ENCODE assay signal across 20 cellular contexts in genomic region chr3:11768604-11769003, GRCh38.
DNase-seq lines count a peak whose midpoint lies in the region; ATAC-seq and TF ChIP-seq lines count a peak whose summit lies in the region.
"Had no signal": no experiment of that assay in that cellular context is flagged by ENCODE, and none has a peak within 500 bp of the region (broad histone marks: within the 10 kb centered on the region; RNA-seq: fewer than 3 reads in every experiment).

No MANE protein-coding gene starts in this region.

- no peak for TF ChIP-seq CTCF in Caco-2 (IDR thresholded peaks at IDR 0.05; ENCODE audit: insufficient read depth in 1 of 2, low read depth in 1 of 2, low read length in 1 of 2, severe bottlenecking in 1 of 2, unreplicated experiment in 1 of 2)
- TF ChIP-seq CTCF in neural crest cell (conservative IDR thresholded peaks at IDR 0.05): no peak

- H3K4me3 Mint-ChIP-seq in T-helper 1 cell treated with Interleukin-12 subunit alpha and Interleukin-12 subunit beta and Interleukin-4 antibody, amounts not matched to agents 30 μg/mL and 1 μg/mL, for 36 hours: no peak overlapping the region
- peak overlapping the region; percentile 34 for H3K4me3 Mint-ChIP-seq in Caco-2 (ENCODE audit: unreplicated experiment)
- no peak overlapping the region for H3K4me3 Mint-ChIP-seq in neural crest cell
- H3K4me3 Mint-ChIP-seq in activated CD8-positive, alpha-beta T cell treated with anti-CD3 and anti-CD28 coated beads, Interleukin-2, amount 10 ng/mL, durations not matched to agents 7 days and 5 days: no peak overlapping the region

- no peaks in the 10 kb centered on the region for H3K36me3 ChIP-seq in Caco-2 (ENCODE audit: control insufficient read depth, insufficient read depth, low read length)
- H3K36me3 ChIP-seq: BLaER1 treated with 17β-estradiol and CSF1 and Interleukin-3, amounts not matched to agents 10 nM and 100 nM; MG63 had no signal

- no peaks in the 10 kb centered on the region for H3K36me3 Mint-ChIP-seq in T-helper 1 cell treated with Interleukin-12 subunit alpha and Interleukin-12 subunit beta and Interleukin-4 antibody, amounts not matched to agents 30 μg/mL and 1 μg/mL, for 36 hours (ENCODE audit: low read depth)
- H3K36me3 Mint-ChIP-seq in Caco-2 (ENCODE audit: insufficient read depth, unreplicated experiment) (peaks cover 16% of the 10 kb centered on the region), neural crest cell (ENCODE audit: low read depth) (no peaks in the 10 kb centered on the region)
- peaks cover 3% of the 10 kb centered on the region for H3K36me3 Mint-ChIP-seq in activated CD8-positive, alpha-beta T cell treated with anti-CD3 and anti-CD28 coated beads, Interleukin-2, amount 10 ng/mL, durations not matched to agents 7 days and 5 days (ENCODE audit: low read depth)
- H3K36me3 Mint-ChIP-seq: CD8-positive, alpha-beta memory T cell had no signal

- H3K4me3 ChIP-seq in Caco-2 (ENCODE audit: low read depth, low read length): no peak overlapping the region
- H3K4me3 ChIP-seq: BLaER1 treated with 17β-estradiol and CSF1 and Interleukin-3, amounts not matched to agents 10 nM and 100 nM; MG63 had no signal

- CTCF ChIA-PET in Caco-2 (lab: Charles Lee): no interaction called here
- CTCF ChIA-PET in activated CD8-positive, alpha-beta T cell treated with anti-CD3 and anti-CD28 coated beads, Interleukin-2, amount 10 ng/mL, durations not matched to agents 7 days and 5 days (lab: Charles Lee): no interaction called here

- peaks cover 28% of the 10 kb centered on the region for H3K4me1 Mint-ChIP-seq in T-helper 1 cell treated with Interleukin-12 subunit alpha and Interleukin-12 subunit beta and Interleukin-4 antibody, amounts not matched to agents 30 μg/mL and 1 μg/mL, for 36 hours (ENCODE audit: low read depth)
- peaks cover 19% of the 10 kb centered on the region for H3K4me1 Mint-ChIP-seq in Caco-2 (ENCODE audit: low read depth, unreplicated experiment)
- H3K4me1 Mint-ChIP-seq in neural crest cell: peaks cover 16% of the 10 kb centered on the region
- H3K4me1 Mint-ChIP-seq in activated CD8-positive, alpha-beta T cell treated with anti-CD3 and anti-CD28 coated beads, Interleukin-2, amount 10 ng/mL, durations not matched to agents 7 days and 5 days (ENCODE audit: low read depth): peaks cover 33% of the 10 kb centered on the region

- H3K4me1 ChIP-seq in Caco-2: peaks cover 7% of the 10 kb centered on the region

- no peaks in the 10 kb centered on the region for H3K9me3 Mint-ChIP-seq in T-helper 1 cell treated with Interleukin-12 subunit alpha and Interleukin-12 subunit beta and Interleukin-4 antibody, amounts not matched to agents 30 μg/mL and 1 μg/mL, for 36 hours
- H3K9me3 Mint-ChIP-seq in Caco-2 (ENCODE audit: unreplicated experiment): no peaks in the 10 kb centered on the region
- no peaks in the 10 kb centered on the region for H3K9me3 Mint-ChIP-seq in neural crest cell
- H3K9me3 Mint-ChIP-seq in activated CD8-positive, alpha-beta T cell treated with anti-CD3 and anti-CD28 coated beads, Interleukin-2, amount 10 ng/mL, durations not matched to agents 7 days and 5 days (ENCODE audit: insufficient read depth): no peaks in the 10 kb centered on the region
- H3K9me3 Mint-ChIP-seq: CD8-positive, alpha-beta memory T cell had no signal

- DNase-seq in T-helper 1 cell (no peak), Caco-2 (no peak), amniotic epithelial cell (ENCODE audit: low read depth) (peak; percentile 9), neural crest cell (ENCODE audit: low read depth, low spot score) (no peak), mucosa of gallbladder (ENCODE audit: low spot score) (no peak), NCI-H2029 treated with DMSO at 0.1 percent for 48 hours (lab: John Stamatoyannopoulos, UW) (no peak)
- no peak for DNase-seq in activated CD8-positive, alpha-beta T cell treated with anti-CD3 and anti-CD28 coated beads, Interleukin-2, amount 10 ng/mL, durations not matched to agents 7 days and 5 days
- DNase-seq: ACHN; CD8-positive, alpha-beta memory T cell; GOT3; Kasumi-1; MG63; NCI-H1436; NCI-H187 treated with DMSO at 0.1 percent for 48 hours; NCI-H2227 treated with DMSO at 0.1 percent for 48 hours; NCI-H510A; NK-92 treated with Interleukin-12 subunit alpha and Interleukin-12 subunit beta, amount 100 ng/mL, for 24 hours had no signal

- H3K27ac Mint-ChIP-seq in T-helper 1 cell treated with Interleukin-12 subunit alpha and Interleukin-12 subunit beta and Interleukin-4 antibody, amounts not matched to agents 30 μg/mL and 1 μg/mL, for 36 hours: peak overlapping the region; percentile 63
- H3K27ac Mint-ChIP-seq in Caco-2 (ENCODE audit: unreplicated experiment) (no peak overlapping the region), neural crest cell (ENCODE audit: unreplicated experiment) (peak overlapping the region; percentile 73)
- H3K27ac Mint-ChIP-seq in activated CD8-positive, alpha-beta T cell treated with anti-CD3 and anti-CD28 coated beads, Interleukin-2, amount 10 ng/mL, durations not matched to agents 7 days and 5 days: no peak overlapping the region

- intact Hi-C loops in Caco-2 (cut with micrococcal nuclease; ENCODE audit: unreplicated experiment): no loop called here

- no peak for ATAC-seq in activated CD8-positive, alpha-beta T cell treated with anti-CD3 and anti-CD28 coated beads, Interleukin-2, amount 10 ng/mL, durations not matched to agents 7 days and 5 days
- ATAC-seq: Panc1 had no signal

- BruUV-seq in Caco-2 (replicated peaks; lab: Mats Ljungman, UMichigan): no TSS peak

- H3K27me3 ChIP-seq in Caco-2 (replicated peaks; ENCODE audit: control insufficient read depth, insufficient read depth, low read length): no peaks in the 10 kb centered on the region
- H3K27me3 ChIP-seq: BLaER1 treated with 17β-estradiol and CSF1 and Interleukin-3, amounts not matched to agents 10 nM and 100 nM; MG63 had no signal

- H3K27me3 Mint-ChIP-seq in T-helper 1 cell treated with Interleukin-12 subunit alpha and Interleukin-12 subunit beta and Interleukin-4 antibody, amounts not matched to agents 30 μg/mL and 1 μg/mL, for 36 hours (ENCODE audit: low read depth): no peaks in the 10 kb centered on the region
- H3K27me3 Mint-ChIP-seq in Caco-2 (ENCODE audit: insufficient read depth, unreplicated experiment): no peaks in the 10 kb centered on the region
- no peaks in the 10 kb centered on the region for H3K27me3 Mint-ChIP-seq in neural crest cell (ENCODE audit: low read depth)
- H3K27me3 Mint-ChIP-seq in activated CD8-positive, alpha-beta T cell treated with anti-CD3 and anti-CD28 coated beads, Interleukin-2, amount 10 ng/mL, durations not matched to agents 7 days and 5 days (ENCODE audit: low read depth): no peaks in the 10 kb centered on the region
- H3K27me3 Mint-ChIP-seq: CD8-positive, alpha-beta memory T cell had no signal

- POLR2A ChIA-PET in Caco-2 (lab: Charles Lee): no interaction called here
- POLR2A ChIA-PET in activated CD8-positive, alpha-beta T cell treated with anti-CD3 and anti-CD28 coated beads, Interleukin-2, amount 10 ng/mL, durations not matched to agents 7 days and 5 days (lab: Charles Lee): no interaction called here

- no peaks in the 10 kb centered on the region for H3K9me3 ChIP-seq in Caco-2
- H3K9me3 ChIP-seq: BLaER1 treated with 17β-estradiol and CSF1 and Interleukin-3, amounts not matched to agents 10 nM and 100 nM; MG63 had no signal

Comparison
In these comparisons a context has a peak if more than half of its experiments do, and no peak if none do; other contexts are left out.
1. H3K27ac Mint-ChIP-seq: peak in T-helper 1 cell treated with Interleukin-12 subunit alpha and Interleukin-12 subunit beta and Interleukin-4 antibody, amounts not matched to agents 30 μg/mL and 1 μg/mL, for 36 hours (single experiment) and neural crest cell (single experiment); none in Caco-2 (single experiment) and activated CD8-positive, alpha-beta T cell treated with anti-CD3 and anti-CD28 coated beads, Interleukin-2, amount 10 ng/mL, durations not matched to agents 7 days and 5 days (single experiment).